ENCODE assay signal across 8 cellular contexts in genomic region chr20:10219452-10219791, GRCh38. TPM values are rescaled to one million over a fixed set of nuclear protein-coding genes. Genes with fewer than 3 reads are reported as not detected.
DNase-seq lines count a peak whose midpoint lies in the region; ATAC-seq and TF ChIP-seq lines count a peak whose summit lies in the region.

No MANE protein-coding gene starts in this region.

- TF ChIP-seq CTCF in DND-41 (IDR thresholded peaks at IDR 0.05; ENCODE audit: borderline replicate concordance, extremely low read depth, low read length, poor library complexity, severe bottlenecking): no peak
- 0 out of 2 replicates have a peak, but pooled peaks have one; percentile 5 for TF ChIP-seq CTCF in VCaP (conservative IDR thresholded peaks at IDR 0.05)
- TF ChIP-seq CTCF in breast epithelium (IDR thresholded peaks at IDR 0.05): no peak

- H3K4me1 ChIP-seq in DND-41 (ENCODE audit: insufficient read depth, low read length) (no peaks in the 10 kb centered on the region), breast epithelium (no peaks in the 10 kb centered on the region)

- H4K20me1 ChIP-seq in DND-41 (ENCODE audit: insufficient read depth, low read length): no peaks in the 10 kb centered on the region

- TF ChIP-seq POLR2A in breast epithelium (IDR thresholded peaks at IDR 0.05): no peak

- intact Hi-C loops in breast epithelium (cut with DNase I; ENCODE audit: low total_unique reads): no loop called here

- H3K4me2 ChIP-seq in DND-41 (ENCODE audit: insufficient read depth, low read length): no peak overlapping the region

- ATAC-seq in DND-41 (ENCODE audit: insufficient read depth, low read depth) (peak; percentile 58), HG02571 (IDR thresholded peaks at IDR 0.05; ENCODE audit: unreplicated experiment) (peak; percentile 51), GM18520 (IDR thresholded peaks at IDR 0.05; ENCODE audit: unreplicated experiment) (no peak)

- H3K27me3 ChIP-seq in DND-41 (ENCODE audit: insufficient read depth, low read length, poor library complexity): no peaks in the 10 kb centered on the region
- H3K27me3 ChIP-seq in breast epithelium: peaks cover 0 to 17% of the 10 kb centered on the region in 2 donors

- no peaks in the 10 kb centered on the region for H3K36me3 ChIP-seq in DND-41 (ENCODE audit: insufficient read depth, low read length)
- no peaks in the 10 kb centered on the region for H3K36me3 ChIP-seq in breast epithelium

- H3K9me3 ChIP-seq in DND-41 (ENCODE audit: insufficient read depth, low read length, severe bottlenecking) (no peaks in the 10 kb centered on the region), breast epithelium (no peaks in the 10 kb centered on the region)

- H3K9ac ChIP-seq in DND-41 (ENCODE audit: low read depth, low read length): no peak overlapping the region

- H3K4me3 ChIP-seq in DND-41 (ENCODE audit: low read depth in 1 of 2, low read length in 2 of 2) (no peak overlapping the region), breast epithelium (peak overlapping the region; percentile 28 to 65 (median 52))

- no peaks in the 10 kb centered on the region for H3K79me2 ChIP-seq in DND-41 (ENCODE audit: insufficient read depth, low read length)

- peak; percentile 50 for DNase-seq in DND-41
- DNase-seq in NCI-H146 treated with DMSO at 0.1 percent for 48 hours (lab: John Stamatoyannopoulos, UW; ENCODE audit: unreplicated experiment): peak; percentile 61
- DNase-seq in breast epithelium (ENCODE audit: low spot score in 2 of 2): peak; percentile 44 to 61
- peak; percentile 81 for DNase-seq in iPS-NIHi7 (ENCODE audit: extremely low spot score)
- peak in 2 of 3 donors; percentile 47 to 49 for DNase-seq in stimulated activated CD4-positive, alpha-beta T cell treated with anti-CD3 and anti-CD28 coated beads, Interleukin-12 subunit alpha, Interleukin-12 subunit beta, amount 100 ng/mL, for 48 hours (ENCODE audit: low read depth in 2 of 3, low spot score in 1 of 3)

- no peak overlapping the region for H2AFZ ChIP-seq in DND-41 (ENCODE audit: low read depth, low read length)

- H3K27ac ChIP-seq in DND-41 (ENCODE audit: low read length): no peak overlapping the region
- peak overlapping the region; percentile 85 for H3K27ac ChIP-seq in VCaP
- H3K27ac ChIP-seq in breast epithelium: no peak overlapping the region

RNA-seq across cellular contexts. Expression of gene SNAP25, which starts 0.8 kb away (rescaled TPM):
- total RNA-seq in breast epithelium: 1 to 10 TPM in 2 of 3 donors, under 1 TPM in 1; 0.32 to 1.6 (median 1.6) TPM

Comparison
In these comparisons a context has a peak if more than half of its experiments do, and no peak if none do; other contexts are left out.
1. H3K4me3 ChIP-seq: peak in breast epithelium (3 of 3); none in DND-41 (0 of 2).
2. Peak in every context shown above with its lines, with median percentiles within 50 percentile points of each other: DNase-seq.